ENCODE assay signal across 9 cellular contexts in genomic region chr21:14632359-14632758, GRCh38.
"Had no signal": no experiment of that assay in that cellular context is flagged by ENCODE, and none has a peak within 500 bp of the region (broad histone marks: within the 10 kb centered on the region; RNA-seq: fewer than 3 reads in every experiment).

No MANE protein-coding gene starts in this region.

- H2AFZ ChIP-seq: GM23248 had no signal

- H3K27ac ChIP-seq: GM23248, KMS-11 had no signal

- H3K4me3 ChIP-seq: GM23248, HAP-1 had no signal

- H3K9me3 ChIP-seq: HAP-1 had no signal

- H3K4me2 ChIP-seq: KMS-11 had no signal

- H3K36me3 ChIP-seq: HAP-1 had no signal

- H3K4me3 Mint-ChIP-seq: HFFc6 had no signal

- ATAC-seq: HCT116 had no signal

- H3K27ac Mint-ChIP-seq: HFFc6 had no signal

- DNase-seq: GM23248, H7, HFFc6, IMR-90, KBM-7 had no signal

- H3K9ac ChIP-seq: GM23248, KMS-11 had no signal

- FAIRE-seq: HTR-8/SVneo had no signal

- H3K4me1 ChIP-seq: HAP-1 had no signal
